In the genomic region with DNA sequence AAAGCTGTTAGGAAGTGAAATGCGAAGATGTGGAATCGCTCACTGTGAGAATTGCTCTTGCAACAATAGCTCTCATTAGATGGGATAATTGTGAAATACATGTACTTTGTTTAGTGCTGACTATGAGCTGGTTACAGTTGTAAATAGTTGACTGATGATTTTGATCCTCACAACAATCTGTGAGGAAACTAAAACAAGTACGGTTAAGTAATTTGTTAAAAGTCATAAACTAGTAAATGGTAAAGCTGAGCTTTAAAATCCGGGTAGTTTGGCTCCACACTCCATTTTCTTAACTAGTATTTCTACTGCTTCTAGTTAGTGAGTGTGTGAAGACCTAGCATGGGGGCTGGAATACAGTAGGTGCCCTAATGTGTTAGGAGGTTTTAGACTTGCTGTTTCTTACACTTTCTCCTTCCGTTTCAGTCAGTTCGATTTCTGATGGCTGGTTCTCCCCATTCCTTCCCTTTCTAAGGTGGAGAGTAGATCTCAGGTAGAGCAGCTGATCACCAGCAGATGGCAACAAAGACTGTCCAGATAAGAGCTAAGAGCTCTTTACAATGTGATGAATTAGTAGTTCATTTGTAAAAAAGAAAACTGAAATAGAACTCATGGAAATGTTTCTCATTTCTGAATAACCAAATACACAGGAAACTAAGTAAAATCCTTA, we compare ENCODE assay signal across 8 cellular contexts. TPM values are rescaled to one million over a fixed set of nuclear protein-coding genes. Genes with fewer than 3 reads are reported as not detected.
DNase-seq lines count a peak whose midpoint lies in the region; ATAC-seq and TF ChIP-seq lines count a peak whose summit lies in the region.

No MANE protein-coding gene starts in this region.

- H3K9me3 ChIP-seq in cardiac muscle cell (ENCODE audit: low read depth): no peaks in the 10 kb centered on the region

- no peak overlapping the region for H3K4me3 ChIP-seq in cardiac muscle cell

- TF ChIP-seq CTCF in cardiac muscle cell (IDR thresholded peaks at IDR 0.05; ENCODE audit: low read depth, low read length): peak; percentile 59

- intact Hi-C loops in Right ventricle myocardium inferior (cut with DNase I): loop anchor here (2.0 to 5.0 kb wide), 4 partner anchors 166 to 386 kb away; a partner anchor contains a TSS

- H3K27me3 ChIP-seq in cardiac muscle cell: peaks cover 7% of the 10 kb centered on the region

- DNase-seq in cardiac muscle cell (ENCODE audit: low read depth in 1 of 2, low spot score in 1 of 2) (peak; percentile 44 to 55), Right ventricle myocardium inferior (ENCODE audit: missing footprints) (no peak), NCI-H748 (lab: John Stamatoyannopoulos, UW; ENCODE audit: unreplicated experiment) (peak; percentile 84), inferior parietal cortex (ENCODE audit: extremely low spot score) (peak; percentile 69), ecto neural progenitor cell (ENCODE audit: low spot score) (no peak)
- peak; percentile 26 for DNase-seq in activated naive CD4-positive, alpha-beta T cell treated with anti-CD3 and anti-CD28 coated beads, Interleukin-2, amount 50 U/mL, for 16 hours
- DNase-seq in stimulated activated naive CD8-positive, alpha-beta T cell treated with anti-CD3 and anti-CD28 coated beads, Interleukin-15, Interleukin-2, amounts not matched to agents 100 U/mL and 50 U/mL, for 24 hours: no peak

- no peaks in the 10 kb centered on the region for H3K4me1 ChIP-seq in cardiac muscle cell (ENCODE audit: low read depth)

- H3K27ac ChIP-seq in cardiac muscle cell: no peak overlapping the region

- no peak for ATAC-seq in Right ventricle myocardium inferior
- peak; percentile 29 for ATAC-seq in HG03103 (IDR thresholded peaks at IDR 0.05; ENCODE audit: low read depth, unreplicated experiment)
- ATAC-seq in stimulated activated naive CD8-positive, alpha-beta T cell treated with anti-CD3 and anti-CD28 coated beads, Interleukin-15, Interleukin-2, amounts not matched to agents 100 U/mL and 50 U/mL, for 24 hours: peak; percentile 30

- no peaks in the 10 kb centered on the region for H3K36me3 ChIP-seq in cardiac muscle cell

RNA-seq across cellular contexts. Expression of a gene that starts 16.3 kb away (rescaled TPM):
- 21.2 and 21.9 TPM in 2 replicates for total RNA-seq in cardiac muscle cell
- 17.6 and 22.3 TPM in 2 replicates for polyA plus RNA-seq in cardiac muscle cell
- total RNA-seq in Right ventricle myocardium inferior: 7.0 TPM

Comparison
In these comparisons a context has a peak if more than half of its experiments do, and no peak if none do; other contexts are left out.
1. DNase-seq: peak in cardiac muscle cell (2 of 2), NCI-H748 (single experiment), activated naive CD4-positive, alpha-beta T cell treated with anti-CD3 and anti-CD28 coated beads, Interleukin-2, amount 50 U/mL, for 16 hours (single experiment) and inferior parietal cortex (single experiment); none in Right ventricle myocardium inferior (single experiment), stimulated activated naive CD8-positive, alpha-beta T cell treated with anti-CD3 and anti-CD28 coated beads, Interleukin-15, Interleukin-2, amounts not matched to agents 100 U/mL and 50 U/mL, for 24 hours (single experiment) and ecto neural progenitor cell (single experiment).